21 cellular contexts compared by ENCODE assay signal in the genomic region with DNA sequence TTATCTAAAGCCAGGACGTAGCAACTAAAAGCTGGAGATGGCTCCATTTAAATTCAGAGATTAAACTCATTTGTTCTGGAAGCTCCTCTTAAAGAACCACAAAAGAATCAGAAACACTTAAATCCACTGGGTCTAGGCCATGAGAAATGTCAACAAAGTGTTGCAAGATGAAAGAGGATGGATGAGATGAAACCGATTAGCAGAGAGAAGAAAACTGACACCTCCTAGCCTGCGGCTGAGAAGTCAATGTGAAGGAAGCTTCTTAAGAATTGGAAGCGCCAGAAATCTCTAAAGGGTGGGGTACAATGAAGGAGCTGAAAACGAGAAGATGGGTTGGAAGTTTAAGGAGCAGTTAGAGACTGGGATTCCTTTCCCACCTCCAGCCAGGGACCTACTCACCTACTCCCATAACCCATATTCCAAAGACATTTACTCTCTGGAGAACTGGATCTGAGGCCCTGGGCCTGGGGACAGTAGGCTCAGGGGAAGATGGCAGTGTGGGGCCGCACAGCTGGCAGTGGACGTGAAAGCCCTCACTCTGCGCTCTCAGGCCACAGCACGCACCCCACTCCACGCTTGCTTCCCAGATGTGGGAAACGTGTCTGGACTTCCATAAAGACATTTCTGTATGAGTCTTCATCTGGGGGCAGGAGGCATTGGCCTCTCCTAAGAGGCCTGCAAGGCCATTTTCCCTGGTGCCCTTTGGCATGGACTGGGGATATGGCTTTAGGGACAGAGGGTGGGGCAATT.
"Had no signal": no experiment of that assay in that cellular context is flagged by ENCODE, and none has a peak within 500 bp of the region (broad histone marks: within the 10 kb centered on the region; RNA-seq: fewer than 3 reads in every experiment).

No MANE protein-coding gene starts in this region.

- H3K36me3 ChIP-seq: right lobe of liver, suprapubic skin had no signal

- DNase-seq: activated CD4-positive, alpha-beta T cell treated with anti-CD3 and anti-CD28 coated beads for 4 hours; activated CD8-positive, alpha-beta T cell treated with anti-CD3 and anti-CD28 coated beads for 36 hours; activated effector memory CD4-positive, alpha-beta T cell treated with anti-CD3 and anti-CD28 coated beads, Interleukin-2, amount 50 U/mL, for 16 hours; activated T-cell treated with anti-CD3 and anti-CD28 coated beads, Interleukin-2, amount 50 U/mL, for 4 hours; amniotic stem cell; effector CD4-positive, alpha-beta T cell; glutamatergic neuron; kidney glomerular epithelial cell; left ventricle myocardium superior; mesenchymal stem cell; natural killer cell; occipital lobe; psoas muscle; right lobe of liver; T-helper 1 cell; trophoblast cell had no signal

- H3K27me3 ChIP-seq: right lobe of liver, suprapubic skin had no signal

- H3K27ac ChIP-seq: coronary artery, foreskin keratinocyte, psoas muscle, right lobe of liver, suprapubic skin had no signal

- H3K9me3 ChIP-seq: psoas muscle, right lobe of liver, suprapubic skin had no signal

- H3K4me3 ChIP-seq: coronary artery, psoas muscle, right lobe of liver, smooth muscle cell, suprapubic skin had no signal

- H3K4me1 ChIP-seq: foreskin keratinocyte, right lobe of liver, suprapubic skin had no signal

- ATAC-seq: activated CD8-positive, alpha-beta T cell treated with anti-CD3 and anti-CD28 coated beads for 36 hours; activated naive CD4-positive, alpha-beta T cell treated with anti-CD3 and anti-CD28 coated beads, Interleukin-2, amount 50 U/mL, for 72 hours; activated T-cell treated with anti-CD3 and anti-CD28 coated beads, Interleukin-2, amount 50 U/mL, for 4 hours; foreskin keratinocyte; natural killer cell; psoas muscle had no signal
